In genomic region chr1:150234647-150235435, GRCh38 we compare ENCODE assay signal across 8 cellular contexts. TPM values are rescaled to one million over a fixed set of nuclear protein-coding genes. Genes with fewer than 3 reads are reported as not detected.
DNase-seq lines count a peak whose midpoint lies in the region; ATAC-seq and TF ChIP-seq lines count a peak whose summit lies in the region.

No MANE protein-coding gene starts in this region.

- TF ChIP-seq CTCF in endothelial cell (IDR thresholded peaks at IDR 0.05; ENCODE audit: unreplicated experiment), result no peak

- no peak overlapping the region for H3K4me3 Mint-ChIP-seq in activated CD8-positive, alpha-beta memory T cell treated with anti-CD3 and anti-CD28 coated beads, Interleukin-2, amount 10 ng/mL, durations not matched to agents 7 days and 5 days
- no peak overlapping the region for H3K4me3 Mint-ChIP-seq in endothelial cell (ENCODE audit: unreplicated experiment)

- ATAC-seq in GM18909 (IDR thresholded peaks at IDR 0.05; ENCODE audit: poor library complexity, unreplicated experiment) (peak; percentile 53), HG03280 (IDR thresholded peaks at IDR 0.05; ENCODE audit: unreplicated experiment) (peak; percentile 48)
- ATAC-seq in activated CD8-positive, alpha-beta memory T cell treated with anti-CD3 and anti-CD28 coated beads, Interleukin-2, amount 10 ng/mL, durations not matched to agents 7 days and 5 days, result peak; percentile 69

- no peaks in the 10 kb centered on the region for H3K27me3 Mint-ChIP-seq in activated CD8-positive, alpha-beta memory T cell treated with anti-CD3 and anti-CD28 coated beads, Interleukin-2, amount 10 ng/mL, durations not matched to agents 7 days and 5 days
- peaks cover 6% of the 10 kb centered on the region for H3K27me3 Mint-ChIP-seq in endothelial cell (ENCODE audit: unreplicated experiment)

- H3K9me3 Mint-ChIP-seq in activated CD8-positive, alpha-beta memory T cell treated with anti-CD3 and anti-CD28 coated beads, Interleukin-2, amount 10 ng/mL, durations not matched to agents 7 days and 5 days (ENCODE audit: low read depth), result no peaks in the 10 kb centered on the region
- H3K9me3 Mint-ChIP-seq in endothelial cell (ENCODE audit: unreplicated experiment), result no peaks in the 10 kb centered on the region

- H3K4me1 ChIP-seq in mononuclear cell (ENCODE audit: insufficient read depth, low read length), result peaks cover 25% of the 10 kb centered on the region

- peak overlapping the region; percentile 97 for H3K4me3 ChIP-seq in mononuclear cell (ENCODE audit: low read length)

- H3K27me3 ChIP-seq in mononuclear cell (ENCODE audit: insufficient read depth, low read length), result no peaks in the 10 kb centered on the region

- peaks cover 24% of the 10 kb centered on the region for H3K36me3 Mint-ChIP-seq in activated CD8-positive, alpha-beta memory T cell treated with anti-CD3 and anti-CD28 coated beads, Interleukin-2, amount 10 ng/mL, durations not matched to agents 7 days and 5 days
- H3K36me3 Mint-ChIP-seq in endothelial cell (ENCODE audit: low read depth, unreplicated experiment), result peaks cover 12% of the 10 kb centered on the region

- H3K9me3 ChIP-seq in mononuclear cell (ENCODE audit: low read depth, low read length), result no peaks in the 10 kb centered on the region

- CTCF ChIA-PET in activated CD8-positive, alpha-beta memory T cell treated with anti-CD3 and anti-CD28 coated beads, Interleukin-2, amount 10 ng/mL, durations not matched to agents 7 days and 5 days (lab: Charles Lee), result interaction anchor here (1.8 to 2.2 kb wide), 2 partner anchors 10 to 162 kb away, joined by 6 to 9 read pairs; no protein-coding TSS in a partner anchor

- H3K4me1 Mint-ChIP-seq in activated CD8-positive, alpha-beta memory T cell treated with anti-CD3 and anti-CD28 coated beads, Interleukin-2, amount 10 ng/mL, durations not matched to agents 7 days and 5 days, result peaks cover 22% of the 10 kb centered on the region
- H3K4me1 Mint-ChIP-seq in endothelial cell (ENCODE audit: unreplicated experiment), result peaks cover 17% of the 10 kb centered on the region

- no peak overlapping the region for H3K27ac Mint-ChIP-seq in activated CD8-positive, alpha-beta memory T cell treated with anti-CD3 and anti-CD28 coated beads, Interleukin-2, amount 10 ng/mL, durations not matched to agents 7 days and 5 days
- H3K27ac Mint-ChIP-seq in endothelial cell (ENCODE audit: unreplicated experiment), result peak overlapping the region; percentile 87

- peak; percentile 85 for DNase-seq in AG20443 (ENCODE audit: low spot score)
- DNase-seq in NOMO-1 treated with DMSO at 0.1 percent for 48 hours (lab: John Stamatoyannopoulos, UW; ENCODE audit: unreplicated experiment), result peak; percentile 78
- DNase-seq in activated CD8-positive, alpha-beta memory T cell treated with anti-CD3 and anti-CD28 coated beads, Interleukin-2, amount 10 ng/mL, durations not matched to agents 7 days and 5 days, result peak; percentile 96
- DNase-seq in endothelial cell (ENCODE audit: low spot score), result peak; percentile 76
- peak; percentile 66 to 78 for DNase-seq in stimulated activated CD8-positive, alpha-beta memory T cell treated with anti-CD3 and anti-CD28 coated beads, Interleukin-4, amount 100 ng/mL, for 1 hour (ENCODE audit: low read depth in 2 of 2, low spot score in 1 of 2)

RNA-seq across cellular contexts. Expression of gene ANP32E, which starts 1.1 kb away (rescaled TPM):
- total RNA-seq in activated CD8-positive, alpha-beta memory T cell treated with anti-CD3 and anti-CD28 coated beads, Interleukin-2, amount 10 ng/mL, durations not matched to agents 7 days and 5 days, result 100 to 1,000 TPM; 130 to 173 TPM
- 35.6 TPM for total RNA-seq in endothelial cell (ENCODE audit: unreplicated experiment)
- 38.8 TPM for total RNA-seq in mononuclear cell

RNA-seq across cellular contexts. Expression of gene CA14, which starts 22.7 kb away (rescaled TPM):
- not detected for total RNA-seq in activated CD8-positive, alpha-beta memory T cell treated with anti-CD3 and anti-CD28 coated beads, Interleukin-2, amount 10 ng/mL, durations not matched to agents 7 days and 5 days
- total RNA-seq in endothelial cell (ENCODE audit: unreplicated experiment) (6.3 TPM), mononuclear cell (not detected)

RNA-seq across cellular contexts. Expression of gene APH1A, which starts 34.0 kb away (rescaled TPM):
- 100 to 1,000 TPM; 122 to 142 TPM for total RNA-seq in activated CD8-positive, alpha-beta memory T cell treated with anti-CD3 and anti-CD28 coated beads, Interleukin-2, amount 10 ng/mL, durations not matched to agents 7 days and 5 days
- total RNA-seq in endothelial cell (ENCODE audit: unreplicated experiment), result 333 TPM
- total RNA-seq in mononuclear cell, result 122 TPM

RNA-seq across cellular contexts. Expression of gene C1orf54, which starts 37.7 kb away (rescaled TPM):
- total RNA-seq in activated CD8-positive, alpha-beta memory T cell treated with anti-CD3 and anti-CD28 coated beads, Interleukin-2, amount 10 ng/mL, durations not matched to agents 7 days and 5 days, result 1 to 10 TPM in 1 of 2 experiments, under 1 TPM in 1; 0.40 to 1.8 TPM
- 411 TPM for total RNA-seq in endothelial cell (ENCODE audit: unreplicated experiment)
- total RNA-seq in mononuclear cell, result 13.9 TPM

RNA-seq across cellular contexts. Expression of gene CIART, which starts 47.5 kb away (rescaled TPM):
- total RNA-seq in activated CD8-positive, alpha-beta memory T cell treated with anti-CD3 and anti-CD28 coated beads, Interleukin-2, amount 10 ng/mL, durations not matched to agents 7 days and 5 days, result 1 to 10 TPM in 1 of 2 experiments, under 1 TPM in 1; 0.44 to 1.7 TPM
- total RNA-seq in endothelial cell (ENCODE audit: unreplicated experiment) (9.1 TPM), mononuclear cell (1.2 TPM)

Comparison
In these comparisons a context has a peak if more than half of its experiments do, and no peak if none do; other contexts are left out.
1. Peak in every context shown above with its lines: DNase-seq, ATAC-seq and H3K4me3 ChIP-seq.